ENCODE assay signal across 9 cellular contexts in genomic region chr19:58059681-58060080, GRCh38. TPM values are rescaled to one million over a fixed set of nuclear protein-coding genes. Genes with fewer than 3 reads are reported as not detected.
A peak's percentile ranks its signal among the peaks of the same experiment; 100 is the strongest.
DNase-seq lines count a peak whose midpoint lies in the region; ATAC-seq and TF ChIP-seq lines count a peak whose summit lies in the region.
"Had no signal": no experiment of that assay in that cellular context is flagged by ENCODE, and none has a peak within 500 bp of the region (broad histone marks: within the 10 kb centered on the region; RNA-seq: fewer than 3 reads in every experiment).

No MANE protein-coding gene starts in this region.

- no peaks in the 10 kb centered on the region for H3K79me2 ChIP-seq in hepatocyte

- H3K4me3 Mint-ChIP-seq in CD8-positive, alpha-beta memory T cell: peak overlapping the region in 2 of 7 donors; percentile 28 to 83

- peak overlapping the region; percentile 97 for H3K4me2 ChIP-seq in hepatocyte

- peaks cover 19 to 24% of the 10 kb centered on the region in 2 donors for H3K27me3 Mint-ChIP-seq in CD8-positive, alpha-beta memory T cell

- no peaks in the 10 kb centered on the region for H3K4me1 ChIP-seq in CD8-positive, alpha-beta memory T cell (ENCODE audit: insufficient read depth, low read length)
- peaks cover 11% of the 10 kb centered on the region for H3K4me1 ChIP-seq in hepatocyte (ENCODE audit: insufficient read depth)

- H2AFZ ChIP-seq in hepatocyte: peak overlapping the region; percentile 97

- ATAC-seq in GM21526 (IDR thresholded peaks at IDR 0.05; ENCODE audit: low FRiP score, unreplicated experiment) (no peak), HG03135 (IDR thresholded peaks at IDR 0.05; ENCODE audit: unreplicated experiment) (no peak)

- H3K27me3 ChIP-seq in CD8-positive, alpha-beta memory T cell (ENCODE audit: insufficient read depth, low read length, poor library complexity, severe bottlenecking): no peaks in the 10 kb centered on the region
- no peaks in the 10 kb centered on the region for H3K27me3 ChIP-seq in hepatocyte

- H4K20me1 ChIP-seq in hepatocyte (ENCODE audit: insufficient read depth, poor library complexity, severe bottlenecking): no peaks in the 10 kb centered on the region

- H3K9me3 ChIP-seq in CD8-positive, alpha-beta memory T cell (ENCODE audit: low read length): peaks cover 13% of the 10 kb centered on the region
- H3K9me3 ChIP-seq in hepatocyte (ENCODE audit: low read depth): peaks cover 18% of the 10 kb centered on the region

- no peaks in the 10 kb centered on the region for H3K36me3 ChIP-seq in CD8-positive, alpha-beta memory T cell (ENCODE audit: insufficient read depth, low read length)
- no peaks in the 10 kb centered on the region for H3K36me3 ChIP-seq in hepatocyte (replicated peaks; ENCODE audit: insufficient read depth, low read depth)

- no peaks in the 10 kb centered on the region for H3K9me2 ChIP-seq in hepatocyte (replicated peaks; ENCODE audit: insufficient read depth)

- no peak overlapping the region for H3K27ac Mint-ChIP-seq in CD8-positive, alpha-beta memory T cell

- POLR2A ChIA-PET in CD8-positive, alpha-beta memory T cell (lab: Charles Lee): no interaction called here

- peaks cover 0 to 4% (median 3%) of the 10 kb centered on the region in 3 donors for H3K4me1 Mint-ChIP-seq in CD8-positive, alpha-beta memory T cell

- DNase-seq in CD8-positive, alpha-beta memory T cell: no peak
- no peak for DNase-seq in hepatocyte (ENCODE audit: low spot score)
- no peak for DNase-seq in retinal pigment epithelial cell (ENCODE audit: low read depth)
- no peak for DNase-seq in DMS53 (lab: John Stamatoyannopoulos, UW)
- DNase-seq in NCI-H1694 treated with DMSO at 0.1 percent for 48 hours (lab: John Stamatoyannopoulos, UW): no peak
- DNase-seq: NCI-H1417 treated with DMSO at 0.1 percent for 48 hours had no signal

- no peak for TF ChIP-seq CTCF in hepatocyte (IDR thresholded peaks at IDR 0.05; ENCODE audit: poor library complexity)
- TF ChIP-seq CTCF in retinal pigment epithelial cell (conservative IDR thresholded peaks at IDR 0.05; ENCODE audit: low read depth, low read length): no peak

- H3K27ac ChIP-seq in CD8-positive, alpha-beta memory T cell (ENCODE audit: low read depth, low read length): no peak overlapping the region
- H3K27ac ChIP-seq in adipose tissue (ENCODE audit: low read depth, low read length) (peak overlapping the region; percentile 60), hepatocyte (peak overlapping the region; percentile 99)

- H3K36me3 Mint-ChIP-seq in CD8-positive, alpha-beta memory T cell: peaks cover under 1 to 26% (median 21%) of the 10 kb centered on the region in 3 donors

- 4 to 19% (median 11%) methylated on average over 29 of the region's 29 CpGs for WGBS in adipose tissue, 3 donors
- 77% methylated on average over 26 of the region's 29 CpGs for WGBS in hepatocyte (ENCODE audit: low lambda C conversion rate, missing lambda C conversion rate)

- CTCF ChIA-PET in CD8-positive, alpha-beta memory T cell (lab: Charles Lee): no interaction called here

- H3K4me3 ChIP-seq in CD8-positive, alpha-beta memory T cell (ENCODE audit: low read length): peak overlapping the region; percentile 15
- H3K4me3 ChIP-seq in hepatocyte (peak overlapping the region; percentile 57), retinal pigment epithelial cell (ENCODE audit: low read length) (peak overlapping the region; percentile 53)

- H3K9me3 Mint-ChIP-seq in CD8-positive, alpha-beta memory T cell: peaks cover 20 to 77% (median 57%) of the 10 kb centered on the region in 5 donors

RNA-seq across cellular contexts. Expression of gene ZNF135, which starts 0.6 kb away (rescaled TPM):
- 1 to 10 TPM; 1.0 to 1.4 TPM for total RNA-seq in CD8-positive, alpha-beta memory T cell
- 1.4 TPM for polyA plus RNA-seq in CD8-positive, alpha-beta memory T cell
- 1 to 10 TPM; 2.5 to 3.4 (median 3.1) TPM for polyA plus RNA-seq in adipose tissue
- total RNA-seq in hepatocyte: 5.8 and 7.4 TPM in 2 replicates
- 4.3 and 5.0 TPM in 2 replicates for polyA plus RNA-seq in hepatocyte

RNA-seq across cellular contexts. Expression of gene ZSCAN1, which starts 25.9 kb away (rescaled TPM):
- total RNA-seq in CD8-positive, alpha-beta memory T cell: not detected
- polyA plus RNA-seq in CD8-positive, alpha-beta memory T cell: not detected
- polyA plus RNA-seq in adipose tissue: under 1 TPM in 2 of 3 donors, not detected in 1; 0.11 to 0.28 TPM
- 0.33 and 1.2 TPM in 2 replicates for total RNA-seq in hepatocyte
- polyA plus RNA-seq in hepatocyte: 1.1 and 3.8 TPM in 2 replicates

RNA-seq across cellular contexts. Expression of gene ZSCAN18, which starts 38.4 kb away (rescaled TPM):
- total RNA-seq in CD8-positive, alpha-beta memory T cell: 10 to 100 TPM; 22.4 to 24.0 TPM
- 21.4 TPM for polyA plus RNA-seq in CD8-positive, alpha-beta memory T cell
- 10 to 100 TPM; 25.7 to 32.7 (median 32.0) TPM for polyA plus RNA-seq in adipose tissue
- 30.4 and 49.8 TPM in 2 replicates for total RNA-seq in hepatocyte
- polyA plus RNA-seq in hepatocyte: 51.8 and 59.1 TPM in 2 replicates

RNA-seq across cellular contexts. Expression of gene ZNF606, which starts 57.1 kb away (rescaled TPM):
- 1 to 10 TPM; 8.2 to 8.7 TPM for total RNA-seq in CD8-positive, alpha-beta memory T cell
- 3.9 TPM for polyA plus RNA-seq in CD8-positive, alpha-beta memory T cell
- polyA plus RNA-seq in adipose tissue (1 to 10 TPM; 3.9 to 6.0 (median 4.8) TPM), hepatocyte (17.6 and 26.0 TPM in 2 replicates)
- total RNA-seq in hepatocyte: 18.0 and 19.7 TPM in 2 replicates
